Comparison of ENCODE assay signal across 24 cellular contexts in the genomic region with DNA sequence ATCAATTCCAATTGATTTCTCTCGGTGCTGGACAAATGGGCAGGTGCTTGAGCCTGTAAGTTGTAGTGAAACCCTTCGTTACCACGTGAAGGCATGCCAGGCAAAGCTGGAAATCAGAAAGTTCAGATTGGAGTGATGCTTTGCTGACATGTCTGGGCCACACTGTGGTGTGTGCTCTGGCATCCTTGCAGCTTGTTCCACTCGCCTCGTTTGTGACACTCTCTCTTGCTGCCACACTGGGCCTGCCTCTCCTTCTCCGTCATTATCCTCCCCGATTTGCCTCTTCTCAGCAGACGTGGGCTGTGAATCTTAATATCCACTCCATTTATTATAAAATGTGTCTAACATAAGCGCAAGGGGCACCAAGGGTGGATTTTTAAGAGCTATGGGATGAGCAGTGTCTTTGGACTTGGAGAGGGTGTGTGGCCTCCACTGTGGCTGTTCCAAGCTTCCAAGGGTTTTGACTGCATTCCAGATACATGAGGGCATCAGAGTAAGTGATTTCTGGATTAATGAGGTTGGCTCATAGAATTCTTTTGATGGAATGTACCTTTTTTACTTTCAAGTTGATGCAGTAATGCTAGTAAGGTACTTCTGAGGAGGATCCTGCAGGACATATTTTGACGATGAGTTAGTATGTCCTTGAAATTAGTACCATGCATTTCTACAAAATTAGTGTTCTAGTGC.
DNase-seq lines count a peak whose midpoint lies in the region; ATAC-seq, FAIRE-seq and TF ChIP-seq lines count a peak whose summit lies in the region.
"Had no signal": no experiment of that assay in that cellular context is flagged by ENCODE, and none has a peak within 500 bp of the region (broad histone marks: within the 10 kb centered on the region; RNA-seq: fewer than 3 reads in every experiment).

No MANE protein-coding gene starts in this region.

- H3K9me3 Mint-ChIP-seq in astrocyte (ENCODE audit: unreplicated experiment), result peaks cover 6% of the 10 kb centered on the region

- H3K36me3 Mint-ChIP-seq in astrocyte (ENCODE audit: low read depth, unreplicated experiment), result peaks cover 4% of the 10 kb centered on the region

- peak overlapping the region; percentile 48 for H3K27ac Mint-ChIP-seq in astrocyte (ENCODE audit: unreplicated experiment)

- FAIRE-seq in astrocyte (lab: Jason Lieb, UNC), result peak; percentile 85
- FAIRE-seq: A204.1, GM18507 had no signal

- no peaks in the 10 kb centered on the region for H3K9me3 ChIP-seq in heart left ventricle
- no peaks in the 10 kb centered on the region for H3K9me3 ChIP-seq in astrocyte (ENCODE audit: insufficient read depth, low read depth, low read length)
- H3K9me3 ChIP-seq: adrenal gland, heart right ventricle, neutrophil, spleen, upper lobe of left lung had no signal

- no peaks in the 10 kb centered on the region for H4K20me1 ChIP-seq in astrocyte (ENCODE audit: insufficient read depth, low read length)
- H4K20me1 ChIP-seq: BLaER1 treated with 17β-estradiol and CSF1 and Interleukin-3, amounts not matched to agents 10 nM and 100 nM had no signal

- intact Hi-C loops in heart left ventricle (cut with DNase I), result no loop called here
- intact Hi-C loops in cardiac septum (cut with DNase I), result loop anchor here (5.0 kb wide), 1 partner anchor 72 kb away; no protein-coding TSS in a partner anchor

- peaks cover 24% of the 10 kb centered on the region for H3K4me1 Mint-ChIP-seq in astrocyte (ENCODE audit: low read depth, unreplicated experiment)

- ATAC-seq in heart left ventricle (peak in 3 of 4 donors; percentile 16 to 52 (median 32)), foreskin keratinocyte (peak; percentile 72)
- ATAC-seq: HCT116 had no signal

- H3K4me3 ChIP-seq in heart left ventricle (no peak overlapping the region), astrocyte (ENCODE audit: insufficient read depth, low read depth, low read length) (no peak overlapping the region)
- H3K4me3 ChIP-seq: adrenal gland; BLaER1 treated with 17β-estradiol and CSF1 and Interleukin-3, amounts not matched to agents 10 nM and 100 nM; heart right ventricle; spleen; upper lobe of left lung had no signal

- H3K27me3 Mint-ChIP-seq in astrocyte (ENCODE audit: low read depth, unreplicated experiment), result peaks cover 6% of the 10 kb centered on the region

- H3K4me2 ChIP-seq in astrocyte (ENCODE audit: low read length), result peak overlapping the region; percentile 18
- H3K4me2 ChIP-seq: BLaER1 treated with 17β-estradiol and CSF1 and Interleukin-3, amounts not matched to agents 10 nM and 100 nM had no signal

- DNase-seq in heart left ventricle (no peak), cardiac septum (ENCODE audit: low spot score) (no peak), astrocyte (ENCODE audit: low read depth) (peak; percentile 74), foreskin keratinocyte (peak; percentile 93 to 97), NCI-H2171 (lab: John Stamatoyannopoulos, UW) (no peak), NCI-H128 (lab: John Stamatoyannopoulos, UW; ENCODE audit: unreplicated experiment) (no peak), ecto neural progenitor cell (ENCODE audit: low spot score) (no peak)
- no peak for DNase-seq in activated CD8-positive, alpha-beta memory T cell treated with anti-CD3 and anti-CD28 coated beads for 24 hours
- DNase-seq: activated CD8-positive, alpha-beta memory T cell treated with anti-CD3 and anti-CD28 coated beads, Interleukin-2, amount 50 U/mL, for 48 hours; activated gamma-delta T cell; adrenal gland; Calu3; effector memory CD4-positive, alpha-beta T cell; heart right ventricle; NCI-H1092 treated with DMSO at 0.1 percent for 48 hours; NCI-H2107; NCI-H524 treated with DMSO at 0.1 percent for 48 hours; spleen; upper lobe of left lung had no signal

- no peak for TF ChIP-seq POLR2A in heart left ventricle (IDR thresholded peaks at IDR 0.05)

- no peak overlapping the region for H3K4me3 Mint-ChIP-seq in astrocyte (ENCODE audit: unreplicated experiment)

- no peaks in the 10 kb centered on the region for H3K79me2 ChIP-seq in astrocyte (ENCODE audit: insufficient read depth, low read length)

- H3K27ac ChIP-seq in heart left ventricle (peak overlapping the region in 1 of 12 donors; percentile 29), astrocyte (ENCODE audit: low read depth, low read length) (no peak overlapping the region), foreskin keratinocyte (no peak overlapping the region)
- H3K27ac ChIP-seq: adrenal gland; BLaER1 treated with 17β-estradiol and CSF1 and Interleukin-3, amounts not matched to agents 10 nM and 100 nM; neutrophil; spleen; upper lobe of left lung had no signal

- H3K9ac ChIP-seq in astrocyte (ENCODE audit: low read length), result no peak overlapping the region
- H3K9ac ChIP-seq: BLaER1 treated with 17β-estradiol and CSF1 and Interleukin-3, amounts not matched to agents 10 nM and 100 nM had no signal

- no peak overlapping the region for H2AFZ ChIP-seq in astrocyte (ENCODE audit: low read depth, low read length)

- H3K36me3 ChIP-seq in heart left ventricle, result no peaks in the 10 kb centered on the region
- H3K36me3 ChIP-seq in astrocyte (ENCODE audit: insufficient read depth, low read length), result no peaks in the 10 kb centered on the region
- H3K36me3 ChIP-seq: adrenal gland; BLaER1 treated with 17β-estradiol and CSF1 and Interleukin-3, amounts not matched to agents 10 nM and 100 nM; heart right ventricle; neutrophil; spleen; upper lobe of left lung had no signal

- H3K27me3 ChIP-seq in heart left ventricle, result no peaks in the 10 kb centered on the region
- H3K27me3 ChIP-seq in astrocyte (ENCODE audit: insufficient read depth, low read length), result no peaks in the 10 kb centered on the region
- no peaks in the 10 kb centered on the region for H3K27me3 ChIP-seq in foreskin keratinocyte
- H3K27me3 ChIP-seq: adrenal gland; BLaER1 treated with 17β-estradiol and CSF1 and Interleukin-3, amounts not matched to agents 10 nM and 100 nM; heart right ventricle; neutrophil; spleen; upper lobe of left lung had no signal

- H3K4me1 ChIP-seq in heart left ventricle (peaks cover 0 to 50% (median 10%) of the 10 kb centered on the region in 12 donors), astrocyte (ENCODE audit: insufficient read depth, low read length) (peaks cover 27% of the 10 kb centered on the region), foreskin keratinocyte (peaks cover 49% of the 10 kb centered on the region)
- H3K4me1 ChIP-seq: adrenal gland, spleen, upper lobe of left lung had no signal

- TF ChIP-seq CTCF in heart left ventricle (IDR thresholded peaks at IDR 0.05) (no peak), astrocyte (IDR thresholded peaks at IDR 0.05; ENCODE audit: insufficient read depth, low read depth, low read length) (no peak), foreskin keratinocyte (conservative IDR thresholded peaks at IDR 0.05) (no peak)

- 57 to 69% (median 66%) methylated on average over 10 of the region's 10 CpGs for WGBS in heart left ventricle, 4 donors

Comparison
In these comparisons a context has a peak if more than half of its experiments do, and no peak if none do; other contexts are left out.
1. DNase-seq: peak in astrocyte (single experiment) and foreskin keratinocyte (2 of 2); none in heart left ventricle (0 of 5), cardiac septum (single experiment), NCI-H2171 (single experiment), NCI-H128 (single experiment), ecto neural progenitor cell (single experiment) and activated CD8-positive, alpha-beta memory T cell treated with anti-CD3 and anti-CD28 coated beads for 24 hours (single experiment).